ENCODE assay signal across 8 cellular contexts in the genomic region with DNA sequence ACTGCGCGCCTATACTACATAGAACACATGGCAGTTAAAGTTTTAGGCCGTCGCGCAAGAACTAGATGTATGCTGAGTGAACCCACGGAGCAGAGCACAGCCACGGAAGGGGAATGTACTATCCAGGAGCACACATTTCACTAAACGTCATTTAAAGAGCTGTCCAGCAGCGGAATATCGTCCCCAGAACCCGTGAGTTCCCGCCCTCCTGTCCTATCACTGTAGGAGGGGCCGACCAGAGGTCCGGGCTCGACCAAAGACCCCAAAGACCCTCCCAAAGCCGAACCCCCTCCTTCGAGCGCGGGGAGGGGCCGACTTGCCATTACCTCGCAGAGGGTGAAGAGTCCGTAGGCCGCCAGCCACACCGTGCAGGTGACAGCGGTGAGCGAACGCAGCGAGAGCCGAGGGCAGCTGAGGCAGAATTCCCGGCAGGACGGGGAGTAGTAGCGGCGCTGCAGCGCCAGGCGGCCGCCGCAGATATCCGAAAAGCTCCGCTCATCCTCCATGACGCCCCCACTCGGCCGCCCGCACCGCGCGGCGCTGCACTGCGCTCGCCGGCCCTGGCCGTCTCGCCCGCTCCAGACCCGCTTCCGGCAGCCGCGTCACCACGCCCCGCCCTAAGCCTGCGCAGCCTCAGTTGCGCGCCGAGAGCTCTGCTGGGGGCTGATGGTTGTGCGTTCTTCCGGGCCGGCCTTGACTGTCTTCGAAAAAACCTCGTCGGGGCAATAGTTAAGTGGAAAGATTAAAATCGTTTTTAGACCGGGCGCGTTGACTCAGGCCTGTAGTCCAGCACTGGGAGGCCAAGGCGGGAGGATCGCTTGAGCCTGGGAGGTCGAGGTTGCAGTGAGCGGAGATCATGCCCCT. TPM values are rescaled to one million over a fixed set of nuclear protein-coding genes. Genes with fewer than 3 reads are reported as not detected.
DNase-seq lines count a peak whose midpoint lies in the region; ATAC-seq and TF ChIP-seq lines count a peak whose summit lies in the region.

A gene with protein sequence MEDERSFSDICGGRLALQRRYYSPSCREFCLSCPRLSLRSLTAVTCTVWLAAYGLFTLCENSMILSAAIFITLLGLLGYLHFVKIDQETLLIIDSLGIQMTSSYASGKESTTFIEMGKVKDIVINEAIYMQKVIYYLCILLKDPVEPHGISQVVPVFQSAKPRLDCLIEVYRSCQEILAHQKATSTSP (minus strand): TSS at position 571 of the 864 bp plus-strand sequence. CDS start 65 bp downstream, at position 506.

- intact Hi-C loops in ascending aorta (cut with DNase I) (loop anchor here (1.0 kb wide), 3 partner anchors 18 to 104 kb away; partner anchors contain the start of gene VTI1B), right cardiac atrium (cut with DNase I) (no loop called here), aorta (cut with DNase I) (loop anchor here in 1 of 2 donors (5.0 kb wide), 1 partner anchor 97 kb away; the partner anchor contains the start of gene RDH11)

- H3K9me3 ChIP-seq in ascending aorta (no peaks in the 10 kb centered on the region), right cardiac atrium (ENCODE audit: control insufficient read depth, low read length) (no peaks in the 10 kb centered on the region), aorta (ENCODE audit: control insufficient read depth, low read length) (no peaks in the 10 kb centered on the region)

- TF ChIP-seq POLR2A in GM15510 (IDR thresholded peaks at IDR 0.05; ENCODE audit: borderline replicate concordance, extremely low read depth, insufficient read length) = peak; percentile 75

- peak; percentile 92 for ATAC-seq in HG02840 (IDR thresholded peaks at IDR 0.05; ENCODE audit: low FRiP score, unreplicated experiment)
- peak; percentile 100 for ATAC-seq in right cardiac atrium
- peak; percentile 98 for ATAC-seq in aorta (ENCODE audit: low FRiP score)

- H3K4me1 ChIP-seq in ascending aorta = peaks cover 4 to 10% of the 10 kb centered on the region in 2 donors
- no peaks in the 10 kb centered on the region for H3K4me1 ChIP-seq in right cardiac atrium (ENCODE audit: control insufficient read depth, insufficient read depth, low read length)
- no peaks in the 10 kb centered on the region for H3K4me1 ChIP-seq in rectal smooth muscle tissue (ENCODE audit: control insufficient read depth, insufficient read depth, low read length)
- H3K4me1 ChIP-seq in aorta (ENCODE audit: control insufficient read depth in 1 of 2, insufficient read depth in 2 of 2, low read length in 2 of 2) = no peaks in the 10 kb centered on the region

- H3K36me3 Mint-ChIP-seq in T-helper 2 cell treated with Interferon-gamma antibody and Interleukin-4, amounts not matched to agents 5 μg/mL and 100 μg/mL, for 36 hours (ENCODE audit: low read depth) = peaks cover 15% of the 10 kb centered on the region

- peak within 1 kb of the TSS; percentile 97 for H3K4me3 Mint-ChIP-seq in T-helper 2 cell treated with Interferon-gamma antibody and Interleukin-4, amounts not matched to agents 5 μg/mL and 100 μg/mL, for 36 hours

- peak; percentile 52 to 53 (median 52) for TF ChIP-seq CTCF in ascending aorta (IDR thresholded peaks at IDR 0.05)

- peaks cover 25% of the 10 kb centered on the region for H3K4me1 Mint-ChIP-seq in T-helper 2 cell treated with Interferon-gamma antibody and Interleukin-4, amounts not matched to agents 5 μg/mL and 100 μg/mL, for 36 hours (ENCODE audit: low read depth)

- 4% methylated on average over 77 of the region's 77 CpGs for whole genome bisulfite sequencing in right cardiac atrium
- WGBS in aorta, 2 donors = 3% methylated on average over 69 to 77 of the region's 77 CpGs

- H3K4me3 ChIP-seq in ascending aorta = peak within 1 kb of the TSS; percentile 84 to 90
- peak within 1 kb of the TSS; percentile 88 for H3K4me3 ChIP-seq in right cardiac atrium (ENCODE audit: low read length)
- H3K4me3 ChIP-seq in rectal smooth muscle tissue (ENCODE audit: low read length) = peak within 1 kb of the TSS; percentile 89
- peak within 1 kb of the TSS; percentile 77 for H3K4me3 ChIP-seq in aorta (ENCODE audit: low read length in 2 of 2)

- peak; percentile 88 for DNase-seq in NCI-H1694 treated with DMSO at 0.1 percent for 48 hours (lab: John Stamatoyannopoulos, UW)
- DNase-seq in T-helper 2 cell treated with Interferon-gamma antibody and Interleukin-4, amounts not matched to agents 5 μg/mL and 100 μg/mL, for 36 hours (ENCODE audit: low spot score) = peak; percentile 94
- peak; percentile 56 to 95 for DNase-seq in ascending aorta (ENCODE audit: low spot score in 2 of 2)
- peak; percentile 91 to 97 (median 96) for DNase-seq in right cardiac atrium
- DNase-seq in aorta = peak; percentile 93 to 97

- H3K27me3 Mint-ChIP-seq in T-helper 2 cell treated with Interferon-gamma antibody and Interleukin-4, amounts not matched to agents 5 μg/mL and 100 μg/mL, for 36 hours (ENCODE audit: low read depth) = peaks cover 5% of the 10 kb centered on the region

- H3K27me3 ChIP-seq in ascending aorta (no peaks in the 10 kb centered on the region), right cardiac atrium (ENCODE audit: control insufficient read depth, insufficient read depth) (no peaks in the 10 kb centered on the region), rectal smooth muscle tissue (ENCODE audit: control insufficient read depth, insufficient read depth, low read length) (no peaks in the 10 kb centered on the region), aorta (ENCODE audit: control insufficient read depth in 1 of 2, insufficient read depth in 2 of 2, low read length in 1 of 2) (peaks cover 0 to 3% of the 10 kb centered on the region in 2 donors)

- peak within 1 kb of the TSS; percentile 86 for H3K9ac ChIP-seq in rectal smooth muscle tissue (ENCODE audit: low read length)

- no peaks in the 10 kb centered on the region for H3K9me3 Mint-ChIP-seq in T-helper 2 cell treated with Interferon-gamma antibody and Interleukin-4, amounts not matched to agents 5 μg/mL and 100 μg/mL, for 36 hours

- peak within 1 kb of the TSS; percentile 89 for H3K27ac Mint-ChIP-seq in T-helper 2 cell treated with Interferon-gamma antibody and Interleukin-4, amounts not matched to agents 5 μg/mL and 100 μg/mL, for 36 hours

- H3K27ac ChIP-seq in ascending aorta (peak within 1 kb of the TSS; percentile 88 to 92), right cardiac atrium (ENCODE audit: low read length) (peak within 1 kb of the TSS; percentile 82), rectal smooth muscle tissue (ENCODE audit: low read depth, low read length) (peak within 1 kb of the TSS; percentile 94), aorta (ENCODE audit: low read depth in 1 of 2, low read length in 2 of 2) (peak within 1 kb of the TSS; percentile 1 to 92)

- H3K36me3 ChIP-seq in ascending aorta (peaks cover 0 to 3% of the 10 kb centered on the region in 2 donors), rectal smooth muscle tissue (ENCODE audit: control insufficient read depth, insufficient read depth, low read length) (no peaks in the 10 kb centered on the region), aorta (ENCODE audit: control insufficient read depth in 1 of 2, insufficient read depth in 2 of 2, low read length in 1 of 2) (no peaks in the 10 kb centered on the region)

RNA-seq across cellular contexts. Expression of the gene that starts here (rescaled TPM):
- total RNA-seq in ascending aorta (20.9 TPM), right cardiac atrium (10 to 100 TPM; 13.1 to 15.4 (median 13.9) TPM), aorta (10 to 100 TPM; 17.9 to 18.0 TPM)
- polyA plus RNA-seq in right cardiac atrium (13.1 TPM), aorta (10 to 100 TPM; 16.3 to 35.7 TPM)

Comparison
In these comparisons a context has a peak if more than half of its experiments do, and no peak if none do; other contexts are left out.
1. Peak in every context shown above with its lines: DNase-seq, ATAC-seq, H3K4me3 ChIP-seq and H3K27ac ChIP-seq.